In genomic region chr10:131806146-131806545, GRCh38 we compare ENCODE assay signal across 20 cellular contexts.
"Had no signal": no experiment of that assay in that cellular context is flagged by ENCODE, and none has a peak within 500 bp of the region (broad histone marks: within the 10 kb centered on the region; RNA-seq: fewer than 3 reads in every experiment).

No MANE protein-coding gene starts in this region.

- H3K9me3 ChIP-seq: heart left ventricle, left lung, thoracic aorta, transverse colon had no signal

- H3K27me3 ChIP-seq: transverse colon had no signal

- H3K36me3 ChIP-seq: heart left ventricle, left lung, thoracic aorta, transverse colon had no signal

- H3K27ac ChIP-seq: dorsolateral prefrontal cortex, heart left ventricle, left lung, thoracic aorta, transverse colon had no signal

- H3K4me3 Mint-ChIP-seq: naive B cell; nephron; stimulated activated memory B cell treated with anti-CD40 and anti-IgM and Interleukin-4, amounts not matched to agents 10 μg/mL and 1 μg/mL and 100 μg/mL, for 72 hours; stimulated activated naive CD8-positive, alpha-beta T cell treated with anti-CD3 and anti-CD28 coated beads, Interleukin-15, amount 100 ng/mL, for 72 hours had no signal

- H3K9me3 Mint-ChIP-seq: nephron; stimulated activated memory B cell treated with anti-CD40 and anti-IgM and Interleukin-4, amounts not matched to agents 10 μg/mL and 1 μg/mL and 100 μg/mL, for 72 hours; stimulated activated naive CD8-positive, alpha-beta T cell treated with anti-CD3 and anti-CD28 coated beads, Interleukin-15, amount 100 ng/mL, for 72 hours had no signal

- DNase-seq: caudate nucleus; cortex of kidney; effector CD8-positive, alpha-beta T cell; foreskin melanocyte; hippocampal formation; left lung; mesenchymal stem cell; naive B cell; stimulated activated CD4-positive, alpha-beta T cell treated with anti-CD3 and anti-CD28 coated beads, Interleukin-2, amount 100 ng/mL, for 48 hours; stimulated activated CD8-positive, alpha-beta memory T cell treated with anti-CD3 and anti-CD28 coated beads, Interleukin-4, amount 100 ng/mL, for 48 hours; stimulated activated naive CD8-positive, alpha-beta T cell treated with anti-CD3 and anti-CD28 coated beads, Interleukin-15, amount 100 ng/mL, for 72 hours; substantia nigra; transverse colon had no signal

- H3K36me3 Mint-ChIP-seq: naive B cell; stimulated activated memory B cell treated with anti-CD40 and anti-IgM and Interleukin-4, amounts not matched to agents 10 μg/mL and 1 μg/mL and 100 μg/mL, for 72 hours had no signal

- H3K4me3 ChIP-seq: dorsolateral prefrontal cortex, heart left ventricle, left lung, lung, smooth muscle cell, thoracic aorta, transverse colon had no signal

- H3K27ac Mint-ChIP-seq: nephron; stimulated activated memory B cell treated with anti-CD40 and anti-IgM and Interleukin-4, amounts not matched to agents 10 μg/mL and 1 μg/mL and 100 μg/mL, for 72 hours had no signal

- H3K4me1 ChIP-seq: heart left ventricle, left lung, transverse colon had no signal

- H3K4me1 Mint-ChIP-seq: naive B cell; stimulated activated memory B cell treated with anti-CD40 and anti-IgM and Interleukin-4, amounts not matched to agents 10 μg/mL and 1 μg/mL and 100 μg/mL, for 72 hours; stimulated activated naive CD8-positive, alpha-beta T cell treated with anti-CD3 and anti-CD28 coated beads, Interleukin-15, amount 100 ng/mL, for 72 hours had no signal
